8 cellular contexts compared by ENCODE assay signal in genomic region chr11:62881579-62882427, GRCh38. TPM values are rescaled to one million over a fixed set of nuclear protein-coding genes. Genes with fewer than 3 reads are reported as not detected.
DNase-seq lines count a peak whose midpoint lies in the region; ATAC-seq lines count a peak whose summit lies in the region.

No MANE protein-coding gene starts in this region.

- DNase-seq in 8988T = peak; percentile 81
- peak; percentile 85 for DNase-seq in NCI-H2107 treated with DMSO at 0.1 percent for 48 hours (lab: John Stamatoyannopoulos, UW; ENCODE audit: unreplicated experiment)
- DNase-seq in activated CD4-positive, CD25-positive, alpha-beta regulatory T cell treated with anti-CD3 and anti-CD28 coated beads, Interleukin-2, amount 50 U/mL, for 16 hours (ENCODE audit: low read depth, low spot score) = peak; percentile 89
- peak; percentile 80 to 91 for DNase-seq in central memory CD8-positive, alpha-beta T cell (ENCODE audit: low spot score in 2 of 2)
- peak; percentile 92 to 97 for DNase-seq in left colon
- DNase-seq in stimulated activated CD4-positive, alpha-beta T cell treated with anti-CD3 and anti-CD28 coated beads, Interleukin-1b, Interleukin-23, amount 100 ng/mL, for 4 hours (ENCODE audit: low read depth in 2 of 2) = peak; percentile 87 to 91

- H3K27ac Mint-ChIP-seq in central memory CD8-positive, alpha-beta T cell (ENCODE audit: low read depth) = peak overlapping the region; percentile 100

- H3K27me3 Mint-ChIP-seq in central memory CD8-positive, alpha-beta T cell = no peaks in the 10 kb centered on the region

- peak overlapping the region; percentile 100 for H3K4me3 Mint-ChIP-seq in central memory CD8-positive, alpha-beta T cell

- intact Hi-C loops in left colon (cut with DNase I, micrococcal nuclease) = no loop called here

- peak; percentile 26 for ATAC-seq in GM18508 (IDR thresholded peaks at IDR 0.05; ENCODE audit: insufficient read depth, unreplicated experiment)
- peak; percentile 42 for ATAC-seq in HG02981 (IDR thresholded peaks at IDR 0.05; ENCODE audit: unreplicated experiment)
- ATAC-seq in central memory CD8-positive, alpha-beta T cell (replicated peaks; ENCODE audit: extremely low read depth, poor library complexity, severe bottlenecking) = peak; percentile 78
- peak; percentile 73 for ATAC-seq in left colon

- H3K4me1 Mint-ChIP-seq in central memory CD8-positive, alpha-beta T cell = peaks cover 55% of the 10 kb centered on the region

- H3K36me3 Mint-ChIP-seq in central memory CD8-positive, alpha-beta T cell (ENCODE audit: insufficient read depth) = peaks cover 60% of the 10 kb centered on the region

- no peaks in the 10 kb centered on the region for H3K9me3 Mint-ChIP-seq in central memory CD8-positive, alpha-beta T cell

RNA-seq across cellular contexts. Expression of gene SLC3A2, which starts 1.1 kb away (rescaled TPM):
- total RNA-seq in left colon = 100 to 1,000 TPM in 1 of 2 donors, 10 to 100 TPM in 1; 98.8 to 107 TPM

RNA-seq across cellular contexts. Expression of gene CHRM1, which starts 39.4 kb away (rescaled TPM):
- total RNA-seq in left colon = under 1 TPM; 0.84 to 0.98 TPM

RNA-seq across cellular contexts. Expression of gene WDR74, which starts 42.4 kb away (rescaled TPM):
- total RNA-seq in left colon = 10 to 100 TPM; 31.3 to 38.9 TPM

RNA-seq across cellular contexts. Expression of gene TEX54, which starts 49.2 kb away (rescaled TPM):
- not detected for total RNA-seq in left colon

RNA-seq across cellular contexts. Expression of gene STX5, which starts 50.0 kb away (rescaled TPM):
- total RNA-seq in left colon = 10 to 100 TPM; 37.7 to 39.6 TPM

Comparison
In these comparisons a context has a peak if more than half of its experiments do, and no peak if none do; other contexts are left out.
1. Peak in every context shown above with its lines: DNase-seq and ATAC-seq.
2. ATAC-seq: peak in every context shown above with its lines; median percentile 78 in central memory CD8-positive, alpha-beta T cell; 73 in left colon; 42 in HG02981; 26 in GM18508.